15 cellular contexts compared by ENCODE assay signal in the genomic region with DNA sequence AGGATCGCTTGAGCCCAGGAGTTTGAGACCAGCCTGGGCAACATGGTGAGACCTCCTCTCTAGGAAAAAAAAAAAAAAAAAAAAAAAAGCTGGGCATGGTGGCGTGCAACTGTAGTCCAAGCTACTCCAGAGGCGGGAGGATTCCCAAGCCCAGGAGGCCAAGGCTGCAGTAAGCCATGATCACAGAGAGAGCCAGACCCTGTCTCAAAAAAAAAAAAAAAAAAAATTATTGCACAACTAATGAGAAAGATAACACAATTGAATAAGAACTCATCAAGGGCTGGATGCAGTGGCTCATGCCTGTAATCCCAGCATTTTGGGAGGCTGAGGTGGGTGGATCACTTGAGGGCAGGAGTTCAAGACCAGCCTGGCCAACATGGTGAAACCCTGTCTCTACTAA. TPM values are rescaled to one million over a fixed set of nuclear protein-coding genes. Genes with fewer than 3 reads are reported as not detected.
DNase-seq lines count a peak whose midpoint lies in the region; ATAC-seq, FAIRE-seq and TF ChIP-seq lines count a peak whose summit lies in the region.
"Not testable (repeated sequence)": the region's sequence is repeated elsewhere in the genome, so short reads cannot be mapped to it uniquely, and the experiment has no call there.
"Had no signal": no experiment of that assay in that cellular context is flagged by ENCODE, and none has a peak within 500 bp of the region (broad histone marks: within the 10 kb centered on the region; RNA-seq: fewer than 3 reads in every experiment).

No MANE protein-coding gene starts in this region.

- not testable (repeated sequence) for H3K9ac ChIP-seq in IMR-90 (ENCODE audit: low read depth, low read length); kidney (ENCODE audit: low read length in 2 of 2)

- H3K9me1 ChIP-seq in IMR-90 (ENCODE audit: insufficient read depth, low read length): not testable (repeated sequence)

- POLR2A ChIA-PET in HEK293 (lab: Yijun Ruan, JAX) (interaction anchor here (0.6 to 1.8 kb wide), 4 partner anchors 16 to 63 kb away, joined by 3 to 9 read pairs (median 5); no protein-coding TSS in a partner anchor), IMR-90 (lab: Charles Lee; ENCODE audit: unreplicated experiment) (interaction anchor here (0.6 kb wide), 2 partner anchors 17 to 126 kb away, joined by 5 to 8 read pairs; no protein-coding TSS in a partner anchor), activated B cell treated with CpG ODN at 0.5 μM for 24 hours (lab: Charles Lee) (interaction anchor here (0.6 to 1.2 kb wide), 3 partner anchors 16 to 143 kb away, joined by 5 to 7 read pairs (median 6); no protein-coding TSS in a partner anchor), MCF 10A (lab: Yijun Ruan, JAX) (interaction anchor here (0.6 to 2.3 kb wide), 11 partner anchors 11 to 410 kb away, joined by 3 to 14 read pairs (median 5); a partner anchor contains a TSS)

- not testable (repeated sequence) for H3K4me1 Mint-ChIP-seq in activated B cell treated with CpG ODN at 0.5 μM for 24 hours; stimulated activated effector memory CD8-positive, alpha-beta T cell treated with anti-CD3 and anti-CD28 coated beads, Interleukin-12 subunit alpha, Interleukin-12 subunit beta, amount 100 ng/mL, for 72 hours
- peaks cover 14% of the 10 kb centered on the region for H3K4me1 Mint-ChIP-seq in MCF 10A (ENCODE audit: insufficient read depth, unreplicated experiment)

- H3K9me3 Mint-ChIP-seq in activated B cell treated with CpG ODN at 0.5 μM for 24 hours; MCF 10A (ENCODE audit: unreplicated experiment); stimulated activated effector memory CD8-positive, alpha-beta T cell treated with anti-CD3 and anti-CD28 coated beads, Interleukin-12 subunit alpha, Interleukin-12 subunit beta, amount 100 ng/mL, for 72 hours: not testable (repeated sequence)

- in situ Hi-C loops in IMR-90 (cut with MboI; ENCODE audit: low sequenced_read_pairs): not testable (repeated sequence)

- not testable (repeated sequence) for TF ChIP-seq POLR2A in IMR-90 (IDR thresholded peaks at IDR 0.05; ENCODE audit: low read depth, low read length)

- H3K4me3 ChIP-seq in HEK293 (ENCODE audit: low read depth, low read length); IMR-90 (ENCODE audit: insufficient read depth, low read depth, low read length); kidney (ENCODE audit: low read length in 2 of 2): not testable (repeated sequence)

- H4K5ac ChIP-seq in IMR-90 (ENCODE audit: low read depth, low read length): not testable (repeated sequence)

- H3K27ac ChIP-seq in HEK293 (ENCODE audit: extremely low read depth, low read depth, low read length); IMR-90 (ENCODE audit: insufficient read depth, low read length); kidney (ENCODE audit: low read depth in 2 of 2, low read length in 2 of 2): not testable (repeated sequence)

- not testable (repeated sequence) for H2AK5ac ChIP-seq in IMR-90 (ENCODE audit: low read depth, low read length)

- not testable (repeated sequence) for H4K8ac ChIP-seq in IMR-90 (ENCODE audit: low read depth in 2 of 2, low read length in 2 of 2)

- H3K4me3 Mint-ChIP-seq in activated B cell treated with CpG ODN at 0.5 μM for 24 hours; MCF 10A (ENCODE audit: unreplicated experiment); stimulated activated effector memory CD8-positive, alpha-beta T cell treated with anti-CD3 and anti-CD28 coated beads, Interleukin-12 subunit alpha, Interleukin-12 subunit beta, amount 100 ng/mL, for 72 hours: not testable (repeated sequence)

- not testable (repeated sequence) for H3K56ac ChIP-seq in IMR-90 (ENCODE audit: extremely low read depth, insufficient read depth, low read length)

- H3K36me3 Mint-ChIP-seq in activated B cell treated with CpG ODN at 0.5 μM for 24 hours (ENCODE audit: low read depth); MCF 10A (ENCODE audit: insufficient read depth, unreplicated experiment); stimulated activated effector memory CD8-positive, alpha-beta T cell treated with anti-CD3 and anti-CD28 coated beads, Interleukin-12 subunit alpha, Interleukin-12 subunit beta, amount 100 ng/mL, for 72 hours: not testable (repeated sequence)

- not testable (repeated sequence) for ATAC-seq in IMR-90 (ENCODE audit: low read depth); activated B cell treated with CpG ODN at 0.5 μM for 24 hours (ENCODE audit: low read depth); stimulated activated effector memory CD8-positive, alpha-beta T cell treated with anti-CD3 and anti-CD28 coated beads, Interleukin-12 subunit alpha, Interleukin-12 subunit beta, amount 100 ng/mL, for 72 hours

- not testable (repeated sequence) for H3K27me3 Mint-ChIP-seq in activated B cell treated with CpG ODN at 0.5 μM for 24 hours; MCF 10A (ENCODE audit: insufficient read depth, unreplicated experiment)

- CTCF ChIA-PET in HEK293 (lab: Yijun Ruan, JAX): interaction anchor here (0.8 to 2.1 kb wide), 3 partner anchors 8 to 101 kb away, joined by 4 to 12 read pairs (median 6); no protein-coding TSS in a partner anchor
- CTCF ChIA-PET in IMR-90 (lab: Yijun Ruan, JAX); activated B cell treated with CpG ODN at 0.5 μM for 24 hours (lab: Charles Lee): not testable (repeated sequence)
- CTCF ChIA-PET in MCF 10A (lab: Yijun Ruan, JAX): interaction anchor here (0.6 to 1.1 kb wide), 3 partner anchors 25 to 332 kb away, joined by 3 to 4 read pairs (median 3); no protein-coding TSS in a partner anchor

- not testable (repeated sequence) for FAIRE-seq in kidney (lab: Jason Lieb, UNC)

- not testable (repeated sequence) for H3K23ac ChIP-seq in IMR-90 (ENCODE audit: low read depth, low read length)

- H3K18ac ChIP-seq in IMR-90 (ENCODE audit: low read depth, low read length): not testable (repeated sequence)

- H4K91ac ChIP-seq in IMR-90 (ENCODE audit: insufficient read depth, low read depth, low read length): not testable (repeated sequence)

- not testable (repeated sequence) for H2AFZ ChIP-seq in IMR-90 (replicated peaks; ENCODE audit: low read length, poor library complexity)

- not testable (repeated sequence) for H3K9me3 ChIP-seq in HEK293 (ENCODE audit: control insufficient read depth, insufficient read depth, low read depth, low read length); IMR-90 (ENCODE audit: control insufficient read depth, insufficient read depth, low read length); kidney (ENCODE audit: control insufficient read depth in 1 of 2, low read length in 2 of 2)

- not testable (repeated sequence) for H2BK5ac ChIP-seq in IMR-90 (ENCODE audit: low read depth, low read length, poor library complexity, severe bottlenecking)

- not testable (repeated sequence) for H3K14ac ChIP-seq in IMR-90 (replicated peaks; ENCODE audit: low read depth, low read length)

- H2BK20ac ChIP-seq in IMR-90 (ENCODE audit: low read depth, low read length): not testable (repeated sequence)

- H3K4me1 ChIP-seq in HEK293 (ENCODE audit: control insufficient read depth, insufficient read depth, low read length); IMR-90 (ENCODE audit: control insufficient read depth, insufficient read depth, low read length); kidney (ENCODE audit: control insufficient read depth in 1 of 2, insufficient read depth in 1 of 2, low read depth in 1 of 2, low read length in 2 of 2): not testable (repeated sequence)

- dilution Hi-C loops in IMR-90 (cut with HindIII; ENCODE audit: low sequenced_read_pairs, unreplicated experiment): not testable (repeated sequence)

- H2BK120ac ChIP-seq in IMR-90 (ENCODE audit: low read depth, low read length): not testable (repeated sequence)

- no CpG with 5 or more reads among the region's 3 CpGs for WGBS in IMR-90 (ENCODE audit: extremely low coverage in 2 of 2, insufficient read length in 1 of 2), 2 experiments

- not testable (repeated sequence) for TF ChIP-seq CTCF in HEK293 (tag by site-specific recombination; IDR thresholded peaks at IDR 0.05); IMR-90 (conservative IDR thresholded peaks at IDR 0.05; ENCODE audit: low read depth, low read length); activated B cell treated with CpG ODN at 0.5 μM for 24 hours (IDR thresholded peaks at IDR 0.05); MCF 10A (IDR thresholded peaks at IDR 0.05; ENCODE audit: unreplicated experiment); kidney (IDR thresholded peaks at IDR 0.05; ENCODE audit: borderline replicate concordance, extremely low read depth, insufficient read depth)

- not testable (repeated sequence) for TF ChIP-seq RAD21 in IMR-90 (IDR thresholded peaks at IDR 0.05; ENCODE audit: low read length)

- not testable (repeated sequence) for H4K20me1 ChIP-seq in IMR-90 (ENCODE audit: insufficient read depth, low read length)

- H3K4me2 ChIP-seq in IMR-90 (ENCODE audit: low read depth, low read length): not testable (repeated sequence)

- H3K36me3 ChIP-seq in HEK293 (ENCODE audit: control insufficient read depth in 2 of 2, insufficient read depth in 1 of 2, low read length in 2 of 2); IMR-90 (ENCODE audit: control insufficient read depth, insufficient read depth, low read length); kidney (ENCODE audit: control insufficient read depth in 1 of 2, insufficient read depth in 2 of 2, low read length in 2 of 2): not testable (repeated sequence)

- H3K27me3 ChIP-seq in IMR-90 (ENCODE audit: control insufficient read depth, insufficient read depth, low read length): not testable (repeated sequence)

- intact Hi-C loops in IMR-90 (cut with micrococcal nuclease); activated B cell treated with CpG ODN at 0.5 μM for 24 hours (cut with micrococcal nuclease); MCF 10A (cut with micrococcal nuclease); kidney (cut with DNase I): not testable (repeated sequence)

- H2AK9ac ChIP-seq in IMR-90 (replicated peaks; ENCODE audit: low read depth, low read length, poor library complexity): not testable (repeated sequence)

- H3K79me1 ChIP-seq in IMR-90 (ENCODE audit: low read depth in 1 of 2, low read length in 2 of 2): not testable (repeated sequence)

- not testable (repeated sequence) for H3K4ac ChIP-seq in IMR-90 (ENCODE audit: low read depth, low read length)

- not testable (repeated sequence) for DNase-seq in IMR-90; activated B cell treated with CpG ODN at 0.5 μM for 24 hours; MCF 10A (ENCODE audit: unreplicated experiment); stimulated activated effector memory CD8-positive, alpha-beta T cell treated with anti-CD3 and anti-CD28 coated beads, Interleukin-12 subunit alpha, Interleukin-12 subunit beta, amount 100 ng/mL, for 72 hours (ENCODE audit: low spot score in 2 of 2)
- peak; percentile 30 for DNase-seq in kidney

- not testable (repeated sequence) for H2BK15ac ChIP-seq in IMR-90 (ENCODE audit: low read depth, low read length)

- H3K27ac Mint-ChIP-seq in activated B cell treated with CpG ODN at 0.5 μM for 24 hours (peak overlapping the region; percentile 53), MCF 10A (ENCODE audit: low read depth, unreplicated experiment) (peak overlapping the region; percentile 12)
- H3K27ac Mint-ChIP-seq in stimulated activated effector memory CD8-positive, alpha-beta T cell treated with anti-CD3 and anti-CD28 coated beads, Interleukin-12 subunit alpha, Interleukin-12 subunit beta, amount 100 ng/mL, for 72 hours: peak overlapping the region; percentile 70

- not testable (repeated sequence) for BruUV-seq in IMR-90 (replicated peaks; lab: Mats Ljungman, UMichigan); MCF 10A (replicated peaks; lab: Mats Ljungman, UMichigan)

RNA-seq across cellular contexts. Expression of a gene that starts 2.9 kb away (rescaled TPM):
- total RNA-seq in IMR-90 (2012; rRNA removed) (not detected in 2 replicates), activated B cell treated with CpG ODN at 0.5 μM for 24 hours (not detected in 2 replicates), MCF 10A (2022) (2.5 and 2.6 TPM in 2 replicates), kidney (not detected)
- polyA plus RNA-seq in IMR-90 (2012; rRNA removed) (not detected in 2 replicates), kidney (ENCODE audit: insufficient read depth, low read depth, low replicate concordance) (3.7 TPM)
- polyA plus RNA-seq in IMR-90 (2012; cell fraction: cytosol; rRNA removed): not detected in 2 replicates
- polyA plus RNA-seq in IMR-90 (2012; cell fraction: nucleus; rRNA removed; ENCODE audit: low replicate concordance): not detected in 2 replicates
- total RNA-seq: A673; CD4-positive, alpha-beta memory T cell; CD4-positive, CD25-positive, alpha-beta regulatory T cell; CD8-positive, alpha-beta memory T cell; Daoy; G401; GM12878 had no signal
- polyA plus RNA-seq: AG04450; CD14-positive monocyte; CD4-positive, alpha-beta memory T cell; CD4-positive, CD25-positive, alpha-beta regulatory T cell; CD8-positive, alpha-beta memory T cell; GM12878 had no signal

RNA-seq across cellular contexts. Expression of a gene that starts 12.7 kb away (rescaled TPM):
- total RNA-seq in IMR-90 (2012; rRNA removed) (not detected in 2 replicates), activated B cell treated with CpG ODN at 0.5 μM for 24 hours (not detected in 2 replicates), MCF 10A (2022) (1.1 TPM in 1 of 2 replicates, not detected in the other), kidney (1.3 TPM)
- polyA plus RNA-seq in IMR-90 (2012; rRNA removed) (not detected in 2 replicates), kidney (ENCODE audit: insufficient read depth, low read depth, low replicate concordance) (not detected)
- polyA plus RNA-seq in IMR-90 (2012; cell fraction: cytosol; rRNA removed): not detected in 2 replicates
- not detected in 2 replicates for polyA plus RNA-seq in IMR-90 (2012; cell fraction: nucleus; rRNA removed; ENCODE audit: low replicate concordance)
- total RNA-seq: A673; CD4-positive, alpha-beta memory T cell; CD4-positive, CD25-positive, alpha-beta regulatory T cell; CD8-positive, alpha-beta memory T cell; Daoy; G401; GM12878 had no signal
- polyA plus RNA-seq: AG04450; CD14-positive monocyte; CD4-positive, alpha-beta memory T cell; CD4-positive, CD25-positive, alpha-beta regulatory T cell; CD8-positive, alpha-beta memory T cell had no signal

RNA-seq across cellular contexts. Expression of a gene that starts 26.7 kb away (rescaled TPM):
- not detected in 2 replicates for total RNA-seq in IMR-90 (2012; rRNA removed)
- polyA plus RNA-seq in IMR-90 (2012; rRNA removed): 0.10 and 0.29 TPM in 2 replicates
- not detected in 2 replicates for polyA plus RNA-seq in IMR-90 (2012; cell fraction: cytosol; rRNA removed)
- polyA plus RNA-seq in IMR-90 (2012; cell fraction: nucleus; rRNA removed; ENCODE audit: low replicate concordance): 1.2 and 1.3 TPM in 2 replicates
- total RNA-seq in activated B cell treated with CpG ODN at 0.5 μM for 24 hours: 2.7 and 4.5 TPM in 2 replicates
- total RNA-seq in MCF 10A (2022): 0.61 TPM in 1 of 2 replicates, not detected in the other
- total RNA-seq in kidney: 12.2 TPM
- 1.2 TPM for polyA plus RNA-seq in kidney (ENCODE audit: insufficient read depth, low read depth, low replicate concordance)
- total RNA-seq: Daoy, G401 had no signal
- polyA plus RNA-seq: CD14-positive monocyte; CD4-positive, alpha-beta memory T cell had no signal

RNA-seq across cellular contexts. Expression of a gene that starts 41.8 kb away (rescaled TPM):
- 0.18 TPM in 1 of 2 replicates, not detected in the other for total RNA-seq in IMR-90 (2012; rRNA removed)
- polyA plus RNA-seq in IMR-90 (2012; rRNA removed): 0.97 and 0.99 TPM in 2 replicates
- polyA plus RNA-seq in IMR-90 (2012; cell fraction: cytosol; rRNA removed): 0.27 and 0.67 TPM in 2 replicates
- polyA plus RNA-seq in IMR-90 (2012; cell fraction: nucleus; rRNA removed; ENCODE audit: low replicate concordance): 8.4 and 12.7 TPM in 2 replicates
- total RNA-seq in activated B cell treated with CpG ODN at 0.5 μM for 24 hours: 12.4 and 14.9 TPM in 2 replicates
- total RNA-seq in MCF 10A (2022): not detected in 2 replicates
- total RNA-seq in kidney: 31.1 TPM
- polyA plus RNA-seq in kidney (ENCODE audit: insufficient read depth, low read depth, low replicate concordance): 27.1 TPM
- total RNA-seq: Daoy had no signal
- polyA plus RNA-seq: CD14-positive monocyte had no signal

RNA-seq across cellular contexts. Expression of a gene that starts 45.5 kb away (rescaled TPM):
- total RNA-seq in IMR-90 (2012; rRNA removed) (15.0 and 15.6 TPM in 2 replicates), activated B cell treated with CpG ODN at 0.5 μM for 24 hours (152 and 164 TPM in 2 replicates), MCF 10A (2022) (109 and 130 TPM in 2 replicates), kidney (167 TPM)
- polyA plus RNA-seq in IMR-90 (2012; rRNA removed) (62.1 and 62.3 TPM in 2 replicates), kidney (ENCODE audit: insufficient read depth, low read depth, low replicate concordance) (534 TPM)
- 91.1 and 125 TPM in 2 replicates for polyA plus RNA-seq in IMR-90 (2012; cell fraction: cytosol; rRNA removed)
- 56.4 and 61.3 TPM in 2 replicates for polyA plus RNA-seq in IMR-90 (2012; cell fraction: nucleus; rRNA removed; ENCODE audit: low replicate concordance)

Comparison
In these comparisons a context has a peak if more than half of its experiments do, and no peak if none do; other contexts are left out.
1. H3K27ac Mint-ChIP-seq: peak in every context shown above with its lines; median percentile 70 in stimulated activated effector memory CD8-positive, alpha-beta T cell treated with anti-CD3 and anti-CD28 coated beads, Interleukin-12 subunit alpha, Interleukin-12 subunit beta, amount 100 ng/mL, for 72 hours; 53 in activated B cell treated with CpG ODN at 0.5 μM for 24 hours; 12 in MCF 10A.